In the genomic region with DNA sequence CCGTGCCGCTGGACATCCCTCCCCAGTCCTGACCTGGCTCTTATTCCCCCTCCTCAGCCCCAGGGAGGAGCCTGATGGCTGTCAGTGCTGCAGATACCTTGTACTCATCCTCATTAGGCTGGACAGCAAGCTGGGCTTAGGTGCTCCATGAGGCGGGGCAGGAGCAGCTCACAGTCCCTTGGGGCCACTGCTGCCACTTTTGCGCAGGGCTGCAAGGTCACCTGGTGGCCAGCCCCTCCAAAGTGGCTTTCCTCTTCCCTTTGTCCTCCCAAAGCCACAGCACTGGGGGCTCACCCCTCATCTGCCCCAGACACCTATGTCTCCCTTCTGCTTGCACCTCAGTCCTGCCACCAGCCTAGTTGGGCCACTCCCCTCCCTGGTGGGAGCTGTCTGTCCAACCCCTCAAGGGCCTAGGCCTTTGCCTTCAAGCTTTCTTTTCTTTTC, we compare ENCODE assay signal across 28 cellular contexts.
"Had no signal": no experiment of that assay in that cellular context is flagged by ENCODE, and none has a peak within 500 bp of the region (broad histone marks: within the 10 kb centered on the region; RNA-seq: fewer than 3 reads in every experiment).

No MANE protein-coding gene starts in this region.

- DNase-seq: activated CD4-positive, alpha-beta memory T cell treated with anti-CD3 and anti-CD28 coated beads, Interleukin-2, amount 10 ng/mL, durations not matched to agents 7 days and 5 days; activated CD4-positive, alpha-beta T cell treated with anti-CD3 and anti-CD28 coated beads for 1 hour; activated CD4-positive, alpha-beta T cell treated with anti-CD3 and anti-CD28 coated beads, Interleukin-2, amount 50 U/mL, for 1 hour; activated CD8-positive, alpha-beta memory T cell treated with anti-CD3 and anti-CD28 coated beads, Interleukin-2, amount 10 ng/mL, durations not matched to agents 7 days and 5 days; activated effector memory CD4-positive, alpha-beta T cell treated with anti-CD3 and anti-CD28 coated beads, Interleukin-2, amount 50 U/mL, for 16 hours; activated naive CD4-positive, alpha-beta T cell treated with Interleukin-2 at 50 U/mL for 16 hours; activated naive CD8-positive, alpha-beta T cell treated with anti-CD3 and anti-CD28 coated beads, Interleukin-2, amount 50 U/mL, for 24 hours; activated T-cell treated with anti-CD3 and anti-CD28 coated beads, Interleukin-2, amount 50 U/mL, for 4 hours; amniotic stem cell; body of pancreas; Karpas-422; MM.1S; NCI-H1105; NCI-H1436; NCI-H1694 treated with DMSO at 0.1 percent for 48 hours; NCI-H2029 treated with DMSO at 0.1 percent for 48 hours; NCI-H345; NCI-H510A treated with DMSO at 0.1 percent for 48 hours; NCI-H69; NK-92 treated with Interleukin-12 subunit alpha and Interleukin-12 subunit beta, amount 100 ng/mL, for 24 hours; Peyer's patch; SHP77 treated with DMSO at 0.1 percent for 48 hours; T-helper 9 cell had no signal

- H3K4me1 Mint-ChIP-seq: activated CD4-positive, alpha-beta memory T cell treated with anti-CD3 and anti-CD28 coated beads, Interleukin-2, amount 10 ng/mL, durations not matched to agents 7 days and 5 days; WTC11 had no signal

- H3K27ac ChIP-seq: ascending aorta, body of pancreas, Peyer's patch had no signal

- H3K4me1 ChIP-seq: ascending aorta had no signal

- ATAC-seq: activated CD8-positive, alpha-beta memory T cell treated with anti-CD3 and anti-CD28 coated beads, Interleukin-2, amount 10 ng/mL, durations not matched to agents 7 days and 5 days; activated naive CD4-positive, alpha-beta T cell treated with anti-CD3 and anti-CD28 coated beads, Interleukin-2, amount 50 U/mL, for 72 hours; activated naive CD8-positive, alpha-beta T cell treated with anti-CD3 and anti-CD28 coated beads, Interleukin-2, amount 50 U/mL, for 24 hours; activated T-cell treated with anti-CD3 and anti-CD28 coated beads, Interleukin-2, amount 50 U/mL, for 4 hours; body of pancreas; K562; WTC11 had no signal

- H3K36me3 Mint-ChIP-seq: activated CD8-positive, alpha-beta memory T cell treated with anti-CD3 and anti-CD28 coated beads, Interleukin-2, amount 10 ng/mL, durations not matched to agents 7 days and 5 days; activated naive CD4-positive, alpha-beta T cell treated with anti-CD3 and anti-CD28 coated beads, Interleukin-2, amount 50 U/mL, for 72 hours; WTC11 had no signal

- H3K4me3 Mint-ChIP-seq: activated CD4-positive, alpha-beta memory T cell treated with anti-CD3 and anti-CD28 coated beads, Interleukin-2, amount 10 ng/mL, durations not matched to agents 7 days and 5 days; activated CD8-positive, alpha-beta memory T cell treated with anti-CD3 and anti-CD28 coated beads, Interleukin-2, amount 10 ng/mL, durations not matched to agents 7 days and 5 days; activated naive CD8-positive, alpha-beta T cell treated with anti-CD3 and anti-CD28 coated beads, Interleukin-2, amount 50 U/mL, for 24 hours; activated T-cell treated with anti-CD3 and anti-CD28 coated beads, Interleukin-2, amount 50 U/mL, for 4 hours; T-helper 1 cell treated with Interleukin-12 subunit alpha and Interleukin-12 subunit beta and Interleukin-4 antibody, amounts not matched to agents 30 μg/mL and 1 μg/mL, for 36 hours; WTC11 had no signal

- H3K36me3 ChIP-seq: ascending aorta, Peyer's patch had no signal

- H3K4me3 ChIP-seq: ascending aorta, body of pancreas, K562, Peyer's patch had no signal

- H3K27me3 ChIP-seq: ascending aorta, body of pancreas had no signal

- H3K9me3 ChIP-seq: ascending aorta, body of pancreas, Peyer's patch had no signal

- H3K9me3 Mint-ChIP-seq: activated CD4-positive, alpha-beta memory T cell treated with anti-CD3 and anti-CD28 coated beads, Interleukin-2, amount 10 ng/mL, durations not matched to agents 7 days and 5 days; activated naive CD4-positive, alpha-beta T cell treated with anti-CD3 and anti-CD28 coated beads, Interleukin-2, amount 50 U/mL, for 72 hours; activated naive CD8-positive, alpha-beta T cell treated with anti-CD3 and anti-CD28 coated beads, Interleukin-2, amount 50 U/mL, for 24 hours; T-helper 1 cell treated with Interleukin-12 subunit alpha and Interleukin-12 subunit beta and Interleukin-4 antibody, amounts not matched to agents 30 μg/mL and 1 μg/mL, for 36 hours had no signal

- H3K27ac Mint-ChIP-seq: activated CD4-positive, alpha-beta memory T cell treated with anti-CD3 and anti-CD28 coated beads, Interleukin-2, amount 10 ng/mL, durations not matched to agents 7 days and 5 days; activated CD8-positive, alpha-beta memory T cell treated with anti-CD3 and anti-CD28 coated beads, Interleukin-2, amount 10 ng/mL, durations not matched to agents 7 days and 5 days; activated naive CD4-positive, alpha-beta T cell treated with anti-CD3 and anti-CD28 coated beads, Interleukin-2, amount 50 U/mL, for 72 hours; activated naive CD8-positive, alpha-beta T cell treated with anti-CD3 and anti-CD28 coated beads, Interleukin-2, amount 50 U/mL, for 24 hours; T-helper 1 cell treated with Interleukin-12 subunit alpha and Interleukin-12 subunit beta and Interleukin-4 antibody, amounts not matched to agents 30 μg/mL and 1 μg/mL, for 36 hours; WTC11 had no signal
